ENCODE assay signal across 11 cellular contexts in the genomic region with DNA sequence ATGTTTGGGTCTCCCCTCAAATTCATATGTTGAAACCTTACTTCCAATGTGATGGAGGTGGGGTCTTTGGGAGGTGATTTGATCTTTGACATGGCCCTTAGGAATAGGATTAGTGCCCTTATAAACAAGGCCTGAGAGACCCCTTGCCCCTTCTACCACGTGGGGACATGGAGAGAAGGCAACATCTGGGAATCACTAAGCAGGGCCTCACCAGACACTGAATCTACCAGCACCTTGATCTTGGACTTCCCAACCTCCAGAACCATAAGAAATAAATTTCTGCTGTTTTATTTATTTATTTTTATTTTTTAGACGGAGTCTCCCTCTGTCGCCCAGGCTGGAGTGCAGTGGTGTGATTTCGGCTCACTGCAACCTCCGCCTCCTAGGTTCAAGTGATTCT.
"Had no signal": no experiment of that assay in that cellular context is flagged by ENCODE, and none has a peak within 500 bp of the region (broad histone marks: within the 10 kb centered on the region; RNA-seq: fewer than 3 reads in every experiment).

No MANE protein-coding gene starts in this region.

- H3K9me3 ChIP-seq: HAP-1 had no signal

- H3K4me1 ChIP-seq: HAP-1 had no signal

- H3K36me3 ChIP-seq: HAP-1 had no signal

- H3K4me3 ChIP-seq: GM23248, GM23338, HAP-1 had no signal

- H3K9ac ChIP-seq: GM23248 had no signal

- FAIRE-seq: H1, H54 had no signal

- ATAC-seq: GM23338, HCT116 had no signal

- H3K27ac ChIP-seq: GM23248 had no signal

- H3K4me2 ChIP-seq: GM23338 had no signal

- H2AFZ ChIP-seq: GM23248, GM23338 had no signal

- DNase-seq: GOT3, H7, H9, HCEC 1CT, HFFc6 had no signal
